13 cellular contexts compared by ENCODE assay signal in the genomic region with DNA sequence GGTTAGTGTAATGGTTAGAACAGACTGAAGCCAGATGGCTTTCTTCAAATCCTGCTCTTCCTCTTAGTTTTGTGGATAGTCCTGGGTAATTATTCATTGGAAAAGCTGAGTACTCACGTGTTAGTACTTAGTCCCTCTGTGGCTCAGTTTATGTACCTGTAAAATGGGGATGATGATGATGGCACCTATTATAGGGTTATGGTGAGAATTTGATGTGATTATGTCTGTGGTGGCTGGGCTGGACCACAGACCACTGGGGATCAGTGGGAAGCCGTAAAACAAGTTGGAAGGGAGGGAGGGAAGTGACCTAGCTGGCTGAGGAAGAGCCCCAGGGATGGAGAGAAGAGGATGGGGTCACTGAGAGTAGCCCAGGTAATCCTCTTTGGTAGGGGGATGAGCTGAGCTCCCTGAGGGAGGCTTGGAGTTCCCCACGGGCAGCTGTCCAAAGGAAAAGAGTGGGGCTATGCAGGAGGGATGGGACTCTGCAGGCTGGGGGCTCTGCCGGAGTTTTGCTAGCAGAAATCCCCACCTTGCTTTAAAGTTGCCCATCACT. TPM values are rescaled to one million over a fixed set of nuclear protein-coding genes. Genes with fewer than 3 reads are reported as not detected.
DNase-seq lines count a peak whose midpoint lies in the region; ATAC-seq and TF ChIP-seq lines count a peak whose summit lies in the region.
"Had no signal": no experiment of that assay in that cellular context is flagged by ENCODE, and none has a peak within 500 bp of the region (broad histone marks: within the 10 kb centered on the region; RNA-seq: fewer than 3 reads in every experiment).

No MANE protein-coding gene starts in this region.

- H3K9me3 ChIP-seq in cardiac muscle cell (ENCODE audit: low read depth), result no peaks in the 10 kb centered on the region
- H3K9me3 ChIP-seq in trophoblast cell (ENCODE audit: insufficient read depth, low read depth, low read length), result no peaks in the 10 kb centered on the region
- H3K9me3 ChIP-seq in upper lobe of left lung, result no peaks in the 10 kb centered on the region

- H3K4me1 ChIP-seq in cardiac muscle cell (ENCODE audit: low read depth) (peaks cover 71% of the 10 kb centered on the region), trophoblast cell (ENCODE audit: control insufficient read depth in 1 of 2, insufficient read depth in 2 of 2, low read length in 2 of 2) (peaks cover 65 to 68% of the 10 kb centered on the region in 2 experiments), upper lobe of left lung (peaks cover 62 to 82% (median 72%) of the 10 kb centered on the region in 4 donors)

- ATAC-seq in Right ventricle myocardium inferior (no peak), upper lobe of left lung (ENCODE audit: low FRiP score in 2 of 2) (no peak), GM19035 (IDR thresholded peaks at IDR 0.05; ENCODE audit: unreplicated experiment) (no peak)

- intact Hi-C loops in Right ventricle myocardium inferior (cut with DNase I), result no loop called here

- H3K4ac ChIP-seq in trophoblast cell (ENCODE audit: low read depth, low read length), result peak overlapping the region; percentile 49

- H3K4me3 ChIP-seq in cardiac muscle cell, result no peak overlapping the region
- no peak overlapping the region for H3K4me3 ChIP-seq in trophoblast cell (ENCODE audit: low read depth, low read length)
- H3K4me3 ChIP-seq in upper lobe of left lung, result no peak overlapping the region
- H3K4me3 ChIP-seq: PC-9 had no signal

- H3K79me1 ChIP-seq in trophoblast cell (ENCODE audit: low read length), result peaks cover 35% of the 10 kb centered on the region

- no peak overlapping the region for H4K91ac ChIP-seq in trophoblast cell (ENCODE audit: low read depth, low read length)

- TF ChIP-seq EP300 in upper lobe of left lung (IDR thresholded peaks at IDR 0.05), result no peak

- no peak overlapping the region for H3K4me2 ChIP-seq in trophoblast cell (ENCODE audit: low read length)
- H3K4me2 ChIP-seq: PC-9 had no signal

- TF ChIP-seq CTCF in cardiac muscle cell (IDR thresholded peaks at IDR 0.05; ENCODE audit: low read depth, low read length), result no peak
- TF ChIP-seq CTCF in upper lobe of left lung (IDR thresholded peaks at IDR 0.05), result no peak

- H4K12ac ChIP-seq in trophoblast cell (ENCODE audit: low read depth, low read length), result no peak overlapping the region

- H2BK12ac ChIP-seq in trophoblast cell (ENCODE audit: low read length), result no peak overlapping the region

- no peak overlapping the region for H4K8ac ChIP-seq in trophoblast cell (ENCODE audit: low read depth, low read length)

- H2BK5ac ChIP-seq in trophoblast cell (ENCODE audit: low read depth, low read length, poor library complexity), result no peak overlapping the region

- H3K14ac ChIP-seq in trophoblast cell (ENCODE audit: low read length), result no peak overlapping the region

- H3K36me3 ChIP-seq in cardiac muscle cell (no peaks in the 10 kb centered on the region), trophoblast cell (ENCODE audit: control insufficient read depth in 1 of 2, insufficient read depth in 2 of 2, low read length in 2 of 2) (peaks cover 17% of the 10 kb centered on the region in 2 experiments), upper lobe of left lung (peaks cover 0 to 4% (median 2%) of the 10 kb centered on the region in 4 donors)

- no peak for TF ChIP-seq POLR2A in upper lobe of left lung (IDR thresholded peaks at IDR 0.05)

- WGBS in trophoblast cell (ENCODE audit: extremely low coverage, insufficient coverage, insufficient read length), result no CpG with 5 or more reads among the region's 4 CpGs
- 72 to 82% methylated on average over 4 of the region's 4 CpGs for WGBS in upper lobe of left lung, 2 donors

- peaks cover 26% of the 10 kb centered on the region for H3K79me2 ChIP-seq in trophoblast cell (ENCODE audit: control insufficient read depth, insufficient read depth, low read length, poor library complexity)

- H3K18ac ChIP-seq in trophoblast cell (ENCODE audit: low read length), result no peak overlapping the region

- no peak overlapping the region for H3K23ac ChIP-seq in trophoblast cell (ENCODE audit: low read length)

- no peaks in the 10 kb centered on the region for H3K27me3 ChIP-seq in cardiac muscle cell
- no peaks in the 10 kb centered on the region for H3K27me3 ChIP-seq in trophoblast cell (ENCODE audit: insufficient read depth, low read length)
- H3K27me3 ChIP-seq in upper lobe of left lung, result no peaks in the 10 kb centered on the region

- H2AK5ac ChIP-seq in trophoblast cell (ENCODE audit: low read length), result peak overlapping the region; percentile 38

- H3K27ac ChIP-seq in cardiac muscle cell (peak overlapping the region; percentile 87), epithelial cell of prostate (peak overlapping the region; percentile 37), trophoblast cell (ENCODE audit: low read depth, low read length) (no peak overlapping the region), upper lobe of left lung (peak overlapping the region in 3 of 4 donors; percentile 55 to 99 (median 60))
- H3K27ac ChIP-seq: PC-9 had no signal

- H2BK120ac ChIP-seq in trophoblast cell (ENCODE audit: insufficient read depth, low read length, poor library complexity), result no peak overlapping the region

- no peak overlapping the region for H2AFZ ChIP-seq in trophoblast cell (ENCODE audit: insufficient read depth, low read length, poor library complexity)
- H2AFZ ChIP-seq: PC-9 had no signal

- no peak overlapping the region for H3K9ac ChIP-seq in trophoblast cell (ENCODE audit: low read length)

- DNase-seq in cardiac muscle cell (ENCODE audit: low read depth in 1 of 2, low spot score in 1 of 2), result no peak
- DNase-seq in Right ventricle myocardium inferior (ENCODE audit: missing footprints), result no peak
- no peak for DNase-seq in epithelial cell of prostate (ENCODE audit: low read depth, low spot score)
- DNase-seq in trophoblast cell, result no peak
- DNase-seq in upper lobe of left lung, result no peak
- DNase-seq in superior temporal gyrus (ENCODE audit: extremely low spot score), result no peak
- DNase-seq in kidney tubule cell (ENCODE audit: low spot score), result no peak
- DNase-seq: activated CD4-positive, alpha-beta T cell treated with anti-CD3 and anti-CD28 coated beads, Interleukin-2, amount 50 U/mL, for 1 hour; hypothalamus; NCI-H2081 treated with DMSO at 0.1 percent for 48 hours had no signal

RNA-seq across cellular contexts. Expression of a gene that starts 19.8 kb away (rescaled TPM):
- 37.2 and 60.3 TPM in 2 replicates for total RNA-seq in cardiac muscle cell
- 26.5 and 33.5 TPM in 2 replicates for polyA plus RNA-seq in cardiac muscle cell
- total RNA-seq in Right ventricle myocardium inferior, result 57.1 TPM
- 31.0 and 31.5 TPM in 2 replicates for polyA plus RNA-seq in trophoblast cell (2013)
- total RNA-seq in upper lobe of left lung, result 100 to 1,000 TPM in 2 of 6 donors, 10 to 100 TPM in 4; 48.1 to 140 (median 65.1) TPM

RNA-seq across cellular contexts. Expression of a gene that starts 48.3 kb away (rescaled TPM):
- total RNA-seq in cardiac muscle cell (10.4 and 18.7 TPM in 2 replicates), Right ventricle myocardium inferior (2.3 TPM), upper lobe of left lung (10 to 100 TPM in 5 of 6 donors, 1 to 10 TPM in 1; 4.9 to 27.0 (median 19.2) TPM)
- polyA plus RNA-seq in cardiac muscle cell, result 9.3 and 14.8 TPM in 2 replicates
- 24.5 and 27.6 TPM in 2 replicates for polyA plus RNA-seq in trophoblast cell (2013)

RNA-seq across cellular contexts. Expression of a gene that starts 55.8 kb away (rescaled TPM):
- total RNA-seq in cardiac muscle cell (0.07 and 0.39 TPM in 2 replicates), Right ventricle myocardium inferior (2.8 TPM), upper lobe of left lung (1 to 10 TPM in 3 of 6 donors, under 1 TPM in 2, not detected in 1; 0.30 to 5.3 (median 1.4) TPM)
- polyA plus RNA-seq in cardiac muscle cell, result not detected in 2 replicates
- 45.7 and 47.8 TPM in 2 replicates for polyA plus RNA-seq in trophoblast cell (2013)
- total RNA-seq: A172 had no signal
